Comparison of ENCODE assay signal across 27 cellular contexts in genomic region chr1:160131803-160132565, GRCh38. TPM values are rescaled to one million over a fixed set of nuclear protein-coding genes. Genes with fewer than 3 reads are reported as not detected.
A peak's percentile ranks its signal among the peaks of the same experiment; 100 is the strongest.
DNase-seq lines count a peak whose midpoint lies in the region; ATAC-seq, FAIRE-seq and TF ChIP-seq lines count a peak whose summit lies in the region.
"Had no signal": no experiment of that assay in that cellular context is flagged by ENCODE, and none has a peak within 500 bp of the region (broad histone marks: within the 10 kb centered on the region; RNA-seq: fewer than 3 reads in every experiment).

No MANE protein-coding gene starts in this region.

- TF ChIP-seq RAD21 in HepG2 (CRISPR knock-in tag; IDR thresholded peaks at IDR 0.05), result no peak

- H3K9me3 Mint-ChIP-seq in activated CD4-positive, alpha-beta T cell treated with anti-CD3 and anti-CD28 coated beads, Interleukin-2, amount 10 ng/mL, durations not matched to agents 24 days and 14 days, result no peaks in the 10 kb centered on the region
- H3K9me3 Mint-ChIP-seq: activated B cell treated with CpG ODN at 0.5 μM for 24 hours; activated CD8-positive, alpha-beta T cell treated with anti-CD3 and anti-CD28 coated beads for 36 hours; activated naive CD4-positive, alpha-beta T cell treated with anti-CD3 and anti-CD28 coated beads, Interleukin-2, amount 10 ng/mL, durations not matched to agents 7 days and 5 days; stimulated activated naive CD8-positive, alpha-beta T cell treated with anti-CD3 and anti-CD28 coated beads, Interleukin-15, Interleukin-2, amounts not matched to agents 100 ng/mL and 50 ng/mL, for 24 hours had no signal

- H3K27ac Mint-ChIP-seq in activated CD4-positive, alpha-beta T cell treated with anti-CD3 and anti-CD28 coated beads, Interleukin-2, amount 10 ng/mL, durations not matched to agents 24 days and 14 days, result no peak overlapping the region
- H3K27ac Mint-ChIP-seq: activated B cell treated with CpG ODN at 0.5 μM for 24 hours; activated CD8-positive, alpha-beta T cell treated with anti-CD3 and anti-CD28 coated beads for 36 hours; activated naive CD4-positive, alpha-beta T cell treated with anti-CD3 and anti-CD28 coated beads, Interleukin-2, amount 10 ng/mL, durations not matched to agents 7 days and 5 days; stimulated activated naive CD8-positive, alpha-beta T cell treated with anti-CD3 and anti-CD28 coated beads, Interleukin-15, Interleukin-2, amounts not matched to agents 100 ng/mL and 50 ng/mL, for 24 hours had no signal

- no peaks in the 10 kb centered on the region for H3K9me3 ChIP-seq in esophagus squamous epithelium
- no peaks in the 10 kb centered on the region for H3K9me3 ChIP-seq in HepG2 (ENCODE audit: low read length)
- H3K9me3 ChIP-seq in stomach, result no peaks in the 10 kb centered on the region
- H3K9me3 ChIP-seq: mucosa of descending colon, SJSA1 had no signal

- no peaks in the 10 kb centered on the region for H4K20me1 ChIP-seq in HepG2 (ENCODE audit: insufficient read depth, low read length)

- POLR2A ChIA-PET in HepG2 (lab: Yijun Ruan, JAX), result no interaction called here

- no peak for TF ChIP-seq CTCF in esophagus squamous epithelium (IDR thresholded peaks at IDR 0.05)
- no peak for TF ChIP-seq CTCF in HepG2 (CRISPR knock-in tag; IDR thresholded peaks at IDR 0.05)
- no peak for TF ChIP-seq CTCF in stomach (IDR thresholded peaks at IDR 0.05)

- H3K4me3 ChIP-seq in esophagus squamous epithelium, result no peak overlapping the region
- H3K4me3 ChIP-seq in HepG2 (replicated peaks in 1 of 3; ENCODE audit: insufficient read depth in 1 of 3, low read depth in 2 of 3, low read length in 3 of 3), result no peak overlapping the region
- no peak overlapping the region for H3K4me3 ChIP-seq in stomach
- H3K4me3 ChIP-seq: mucosa of descending colon, SJSA1 had no signal

- TF ChIP-seq EP300 in HepG2 (IDR thresholded peaks at IDR 0.05; ENCODE audit: low read depth in 2 of 2, low read length in 2 of 2), result no peak
- no peak for TF ChIP-seq EP300 in HepG2 (CRISPR knock-in tag; IDR thresholded peaks at IDR 0.05; ENCODE audit: borderline replicate concordance)
- TF ChIP-seq EP300 in stomach (IDR thresholded peaks at IDR 0.05), result peak; percentile 96

- 65 to 82% methylated on average over 8 of the region's 8 CpGs for WGBS in esophagus squamous epithelium, 2 donors
- WGBS in HepG2 (ENCODE audit: low lambda C conversion rate), result 10% methylated on average over 8 of the region's 8 CpGs
- 41 to 60% (median 44%) methylated on average over 8 of the region's 8 CpGs for WGBS in stomach, 5 donors

- H3K9ac ChIP-seq in HepG2 (ENCODE audit: insufficient read depth, low read depth, low read length), result no peak overlapping the region

- CTCF ChIA-PET in HepG2 (lab: Yijun Ruan, JAX; ENCODE audit: low intra/inter-chr PET ratio, low total read pairs), result no interaction called here

- H3K4me3 Mint-ChIP-seq in activated CD4-positive, alpha-beta T cell treated with anti-CD3 and anti-CD28 coated beads, Interleukin-2, amount 10 ng/mL, durations not matched to agents 24 days and 14 days, result no peak overlapping the region
- H3K4me3 Mint-ChIP-seq: activated B cell treated with CpG ODN at 0.5 μM for 24 hours; activated CD8-positive, alpha-beta T cell treated with anti-CD3 and anti-CD28 coated beads for 36 hours; activated naive CD4-positive, alpha-beta T cell treated with anti-CD3 and anti-CD28 coated beads, Interleukin-2, amount 10 ng/mL, durations not matched to agents 7 days and 5 days; stimulated activated naive CD8-positive, alpha-beta T cell treated with anti-CD3 and anti-CD28 coated beads, Interleukin-15, Interleukin-2, amounts not matched to agents 100 ng/mL and 50 ng/mL, for 24 hours had no signal

- TF ChIP-seq POLR2A in esophagus squamous epithelium (IDR thresholded peaks at IDR 0.05) (no peak), HepG2 (IDR thresholded peaks at IDR 0.05; ENCODE audit: insufficient read depth in 1 of 2, low read depth in 2 of 2, low read length in 2 of 2) (no peak), stomach (IDR thresholded peaks at IDR 0.05) (no peak)

- ATAC-seq in HepG2, result peak; percentile 59
- ATAC-seq in GM18520 (IDR thresholded peaks at IDR 0.05; ENCODE audit: unreplicated experiment), result no peak
- ATAC-seq: activated CD8-positive, alpha-beta T cell treated with anti-CD3 and anti-CD28 coated beads for 36 hours; foreskin keratinocyte; mucosa of descending colon; PC-3 had no signal

- no peaks in the 10 kb centered on the region for H3K36me3 Mint-ChIP-seq in activated CD4-positive, alpha-beta T cell treated with anti-CD3 and anti-CD28 coated beads, Interleukin-2, amount 10 ng/mL, durations not matched to agents 24 days and 14 days (ENCODE audit: low read depth)
- H3K36me3 Mint-ChIP-seq: activated naive CD4-positive, alpha-beta T cell treated with anti-CD3 and anti-CD28 coated beads, Interleukin-2, amount 10 ng/mL, durations not matched to agents 7 days and 5 days had no signal

- FAIRE-seq in HepG2 (lab: Jason Lieb, UNC), result peak; percentile 55
- FAIRE-seq: endothelial cell of umbilical vein, G401.6, H1 had no signal

- peaks cover 19% of the 10 kb centered on the region for H3K27me3 Mint-ChIP-seq in activated CD4-positive, alpha-beta T cell treated with anti-CD3 and anti-CD28 coated beads, Interleukin-2, amount 10 ng/mL, durations not matched to agents 24 days and 14 days

- peak; percentile 92 for DNase-seq in G401 (ENCODE audit: low spot score)
- no peak for DNase-seq in esophagus squamous epithelium (lab: John Stamatoyannopoulos, UW)
- peak; percentile 32 for DNase-seq in HepG2 (ENCODE audit: low spot score)
- DNase-seq in stomach, result peak; percentile 79
- DNase-seq in activated CD4-positive, alpha-beta T cell treated with anti-CD3 and anti-CD28 coated beads, Interleukin-2, amount 10 ng/mL, durations not matched to agents 24 days and 14 days, result no peak
- no peak for DNase-seq in NCI-H2029 (lab: John Stamatoyannopoulos, UW)
- DNase-seq in stimulated activated CD4-positive, alpha-beta T cell treated with anti-CD3 and anti-CD28 coated beads, Interleukin-2, amount 100 ng/mL, for 24 hours, result no peak
- DNase-seq: ACHN; activated B cell treated with CpG ODN at 0.5 μM for 24 hours; activated CD8-positive, alpha-beta T cell treated with anti-CD3 and anti-CD28 coated beads for 36 hours; activated naive CD4-positive, alpha-beta T cell treated with anti-CD3 and anti-CD28 coated beads, Interleukin-2, amount 10 ng/mL, durations not matched to agents 7 days and 5 days; activated T-cell treated with anti-CD3 and anti-CD28 coated beads, Interleukin-2, amount 50 U/mL, for 48 hours; cortex of kidney; foreskin keratinocyte; mucosa of descending colon; NCI-H1417 treated with DMSO at 0.1 percent for 48 hours; NCI-H2171; PC-3; T-helper 2 cell had no signal

- no TSS peak for BruUV-seq in HepG2 (replicated peaks; lab: Mats Ljungman, UMichigan)

- intact Hi-C loops in esophagus squamous epithelium (cut with DNase I) (no loop called here), HepG2 (cut with micrococcal nuclease; ENCODE audit: unreplicated experiment) (no loop called here), stomach (cut with DNase I; ENCODE audit: low total_unique reads) (no loop called here)
- intact Hi-C loops in activated CD4-positive, alpha-beta T cell treated with anti-CD3 and anti-CD28 coated beads, Interleukin-2, amount 10 ng/mL, durations not matched to agents 24 days and 14 days (cut with micrococcal nuclease), result no loop called here

- H3K27ac ChIP-seq in esophagus squamous epithelium, result peak overlapping the region; percentile 46 to 80 (median 74)
- H3K27ac ChIP-seq in HepG2 (ENCODE audit: extremely low read length, insufficient read depth, low read length), result peak overlapping the region; percentile 21
- H3K27ac ChIP-seq in stomach, result peak overlapping the region in 4 of 5 donors; percentile 26 to 64 (median 29)
- H3K27ac ChIP-seq: foreskin keratinocyte, SJSA1 had no signal

- in situ Hi-C loops in G401 (cut with HindIII; ENCODE audit: low sequenced_read_pairs) (no loop called here), HepG2 (cut with HindIII; ENCODE audit: extremely low pct_ligation_motif_present, low pct_unique_long_range_greater_than_20kb) (no loop called here)

- no peaks in the 10 kb centered on the region for H3K79me2 ChIP-seq in HepG2 (ENCODE audit: insufficient read depth, low read length)

- H3K27me3 ChIP-seq in esophagus squamous epithelium, result no peaks in the 10 kb centered on the region
- H3K27me3 ChIP-seq in HepG2 (ENCODE audit: control insufficient read depth in 1 of 2, insufficient read depth in 2 of 2, low read length in 2 of 2), result no peaks in the 10 kb centered on the region
- H3K27me3 ChIP-seq in stomach, result no peaks in the 10 kb centered on the region
- H3K27me3 ChIP-seq: SJSA1 had no signal

- peaks cover 0 to 15% (median 4%) of the 10 kb centered on the region in 3 donors for H3K4me1 ChIP-seq in esophagus squamous epithelium
- H3K4me1 ChIP-seq in HepG2 (ENCODE audit: insufficient read depth, low read length), result peaks cover 50% of the 10 kb centered on the region
- H3K4me1 ChIP-seq in stomach, result peaks cover 0 to 25% (median 9%) of the 10 kb centered on the region in 4 donors
- H3K4me1 ChIP-seq: foreskin keratinocyte had no signal

- peaks cover 0 to 6% (median 0%) of the 10 kb centered on the region in 3 donors for H3K36me3 ChIP-seq in esophagus squamous epithelium
- H3K36me3 ChIP-seq in HepG2 (replicated peaks in 1 of 2; ENCODE audit: control insufficient read depth in 1 of 2, insufficient read depth in 2 of 2, low read length in 2 of 2), result no peaks in the 10 kb centered on the region
- peaks cover 0 to 49% (median 17%) of the 10 kb centered on the region in 4 donors for H3K36me3 ChIP-seq in stomach
- H3K36me3 ChIP-seq: SJSA1 had no signal

- H3K4me2 ChIP-seq in HepG2 (ENCODE audit: low read depth, low read length), result no peak overlapping the region

- H3K4me1 Mint-ChIP-seq in activated CD4-positive, alpha-beta T cell treated with anti-CD3 and anti-CD28 coated beads, Interleukin-2, amount 10 ng/mL, durations not matched to agents 24 days and 14 days, result no peaks in the 10 kb centered on the region
- H3K4me1 Mint-ChIP-seq: activated B cell treated with CpG ODN at 0.5 μM for 24 hours; activated naive CD4-positive, alpha-beta T cell treated with anti-CD3 and anti-CD28 coated beads, Interleukin-2, amount 10 ng/mL, durations not matched to agents 7 days and 5 days had no signal

- H2AFZ ChIP-seq in HepG2 (ENCODE audit: low read length), result no peak overlapping the region

RNA-seq across cellular contexts. Expression of gene ATP1A2, which starts 16.4 kb away (rescaled TPM):
- not detected in 2 replicates for total RNA-seq in G401 (2014; rRNA removed; shearing (Covaris generic))
- 10 to 100 TPM in 1 of 4 donors, 1 to 10 TPM in 3; 2.2 to 32.6 (median 5.3) TPM for total RNA-seq in esophagus squamous epithelium
- not detected in 2 replicates for total RNA-seq in HepG2 (2016; rRNA removed; fragmentation: Illumina TruSeq; extraction: Trizol)
- total RNA-seq in HepG2 (2016; cell fraction: cytosol; rRNA removed; fragmentation: Illumina TruSeq; extraction: Trizol; ENCODE audit: low read depth), result not detected in 2 replicates
- total RNA-seq in HepG2 (2016; cell fraction: insoluble cytoplasmic fraction; rRNA removed; fragmentation: Illumina TruSeq; extraction: Trizol), result 0.02 TPM in 1 of 2 replicates, not detected in the other
- total RNA-seq in HepG2 (2016; cell fraction: membrane; rRNA removed; fragmentation: Illumina TruSeq; extraction: Trizol), result 0.03 TPM in 1 of 2 replicates, not detected in the other
- total RNA-seq in HepG2 (2016; cell fraction: nucleus; rRNA removed; fragmentation: Illumina TruSeq; extraction: Trizol), result not detected in 2 replicates
- polyA plus RNA-seq in HepG2 (2011; rRNA removed), result 0.16 TPM in 2 replicates
- polyA plus RNA-seq in HepG2 (2011; cell fraction: cytosol; rRNA removed), result 0.04 and 0.16 TPM in 2 replicates
- polyA plus RNA-seq in HepG2 (2011; cell fraction: nucleus; rRNA removed), result 0.50 and 1.3 TPM in 2 replicates
- polyA plus RNA-seq in HepG2 (2012), result 0.16 and 0.95 TPM in 2 replicates
- polyA plus RNA-seq in HepG2 (2016; cell fraction: cytosol; fragmentation: Illumina TruSeq; extraction: Trizol; ENCODE audit: low read depth), result not detected in 2 replicates
- polyA plus RNA-seq in HepG2 (2016; cell fraction: insoluble cytoplasmic fraction; fragmentation: Illumina TruSeq; extraction: Trizol; ENCODE audit: low read depth), result not detected in 2 replicates
- not detected in 2 replicates for polyA plus RNA-seq in HepG2 (2016; cell fraction: membrane; fragmentation: Illumina TruSeq; extraction: Trizol; ENCODE audit: low read depth)
- polyA plus RNA-seq in HepG2 (2016; cell fraction: nucleus; fragmentation: Illumina TruSeq; extraction: Trizol; ENCODE audit: insufficient read depth, low read depth), result not detected in 2 replicates
- 0.07 and 0.44 TPM in 2 replicates for polyA minus RNA-seq in HepG2 (2011; rRNA and poly(A)+ RNA removed; ENCODE audit: low replicate concordance)
- polyA minus RNA-seq in HepG2 (2011; cell fraction: cytosol; rRNA and poly(A)+ RNA removed), result 0.18 and 0.79 TPM in 2 replicates
- 0.26 and 0.37 TPM in 2 replicates for polyA minus RNA-seq in HepG2 (2011; cell fraction: nucleus; rRNA and poly(A)+ RNA removed)
- total RNA-seq in stomach, result 100 to 1,000 TPM in 1 of 5 donors, 10 to 100 TPM in 3, 1 to 10 TPM in 1; 7.0 to 104 (median 11.7) TPM
- 10 to 100 TPM in 1 of 3 donors, under 1 TPM in 2; 0.31 to 17.3 (median 0.56) TPM for polyA plus RNA-seq in stomach
- total RNA-seq in activated CD4-positive, alpha-beta T cell treated with anti-CD3 and anti-CD28 coated beads, Interleukin-2, amount 10 ng/mL, durations not matched to agents 24 days and 14 days, result not detected in 2 replicates
- total RNA-seq: activated B cell treated with CpG ODN at 0.5 μM for 24 hours; activated CD8-positive, alpha-beta T cell treated with anti-CD3 and anti-CD28 coated beads for 36 hours; endothelial cell of umbilical vein; foreskin keratinocyte; HT1080; PC-3 had no signal
- polyA plus RNA-seq: endothelial cell of umbilical vein, foreskin keratinocyte had no signal

RNA-seq across cellular contexts. Expression of gene ATP1A4, which starts 19.4 kb away (rescaled TPM):
- total RNA-seq in G401 (2014; rRNA removed; shearing (Covaris generic)), result not detected in 2 replicates
- total RNA-seq in esophagus squamous epithelium (1 to 10 TPM in 1 of 4 donors, under 1 TPM in 1, not detected in 2; 0.19 to 1.8 TPM), HepG2 (2016; rRNA removed; fragmentation: Illumina TruSeq; extraction: Trizol) (not detected in 2 replicates), stomach (under 1 TPM in 1 of 5 donors, not detected in 4; 0.37 TPM)
- total RNA-seq in HepG2 (2016; cell fraction: cytosol; rRNA removed; fragmentation: Illumina TruSeq; extraction: Trizol; ENCODE audit: low read depth), result not detected in 2 replicates
- not detected in 2 replicates for total RNA-seq in HepG2 (2016; cell fraction: insoluble cytoplasmic fraction; rRNA removed; fragmentation: Illumina TruSeq; extraction: Trizol)
- total RNA-seq in HepG2 (2016; cell fraction: membrane; rRNA removed; fragmentation: Illumina TruSeq; extraction: Trizol), result not detected in 2 replicates
- not detected in 2 replicates for total RNA-seq in HepG2 (2016; cell fraction: nucleus; rRNA removed; fragmentation: Illumina TruSeq; extraction: Trizol)
- polyA plus RNA-seq in HepG2 (2011; rRNA removed) (not detected in 2 replicates), stomach (under 1 TPM in 1 of 3 donors, not detected in 2; 0.05 TPM)
- not detected in 2 replicates for polyA plus RNA-seq in HepG2 (2011; cell fraction: cytosol; rRNA removed)
- not detected in 2 replicates for polyA plus RNA-seq in HepG2 (2011; cell fraction: nucleus; rRNA removed)
- polyA plus RNA-seq in HepG2 (2012), result not detected in 2 replicates
- not detected in 2 replicates for polyA plus RNA-seq in HepG2 (2016; cell fraction: cytosol; fragmentation: Illumina TruSeq; extraction: Trizol; ENCODE audit: low read depth)
- polyA plus RNA-seq in HepG2 (2016; cell fraction: insoluble cytoplasmic fraction; fragmentation: Illumina TruSeq; extraction: Trizol; ENCODE audit: low read depth), result not detected in 2 replicates
- not detected in 2 replicates for polyA plus RNA-seq in HepG2 (2016; cell fraction: membrane; fragmentation: Illumina TruSeq; extraction: Trizol; ENCODE audit: low read depth)
- not detected in 2 replicates for polyA plus RNA-seq in HepG2 (2016; cell fraction: nucleus; fragmentation: Illumina TruSeq; extraction: Trizol; ENCODE audit: insufficient read depth, low read depth)
- not detected in 2 replicates for polyA minus RNA-seq in HepG2 (2011; rRNA and poly(A)+ RNA removed; ENCODE audit: low replicate concordance)
- not detected in 2 replicates for polyA minus RNA-seq in HepG2 (2011; cell fraction: cytosol; rRNA and poly(A)+ RNA removed)
- not detected in 2 replicates for polyA minus RNA-seq in HepG2 (2011; cell fraction: nucleus; rRNA and poly(A)+ RNA removed)
- total RNA-seq in activated CD4-positive, alpha-beta T cell treated with anti-CD3 and anti-CD28 coated beads, Interleukin-2, amount 10 ng/mL, durations not matched to agents 24 days and 14 days, result not detected in 2 replicates
- total RNA-seq: activated B cell treated with CpG ODN at 0.5 μM for 24 hours; activated CD8-positive, alpha-beta T cell treated with anti-CD3 and anti-CD28 coated beads for 36 hours; endothelial cell of umbilical vein; foreskin keratinocyte; HT1080; renal cortical epithelial cell; SJSA1 had no signal
- polyA plus RNA-seq: endothelial cell of umbilical vein, foreskin keratinocyte had no signal

RNA-seq across cellular contexts. Expression of gene IGSF8, which starts 33.6 kb away (rescaled TPM):
- 11.7 and 15.4 TPM in 2 replicates for total RNA-seq in G401 (2014; rRNA removed; shearing (Covaris generic))
- total RNA-seq in esophagus squamous epithelium (10 to 100 TPM; 17.0 to 19.6 (median 17.2) TPM), HepG2 (2016; rRNA removed; fragmentation: Illumina TruSeq; extraction: Trizol) (8.0 and 24.0 TPM in 2 replicates), stomach (10 to 100 TPM in 3 of 5 donors, 1 to 10 TPM in 2; 4.7 to 65.2 (median 11.6) TPM)
- 1.8 and 1.9 TPM in 2 replicates for total RNA-seq in HepG2 (2016; cell fraction: cytosol; rRNA removed; fragmentation: Illumina TruSeq; extraction: Trizol; ENCODE audit: low read depth)
- 7.7 and 25.9 TPM in 2 replicates for total RNA-seq in HepG2 (2016; cell fraction: insoluble cytoplasmic fraction; rRNA removed; fragmentation: Illumina TruSeq; extraction: Trizol)
- 3.4 and 4.0 TPM in 2 replicates for total RNA-seq in HepG2 (2016; cell fraction: membrane; rRNA removed; fragmentation: Illumina TruSeq; extraction: Trizol)
- 24.1 and 29.5 TPM in 2 replicates for total RNA-seq in HepG2 (2016; cell fraction: nucleus; rRNA removed; fragmentation: Illumina TruSeq; extraction: Trizol)
- polyA plus RNA-seq in HepG2 (2011; rRNA removed) (41.0 and 52.1 TPM in 2 replicates), stomach (10 to 100 TPM in 2 of 3 donors, 1 to 10 TPM in 1; 5.8 to 21.7 (median 18.0) TPM)
- polyA plus RNA-seq in HepG2 (2011; cell fraction: cytosol; rRNA removed), result 36.7 and 58.5 TPM in 2 replicates
- polyA plus RNA-seq in HepG2 (2011; cell fraction: nucleus; rRNA removed), result 81.8 and 93.4 TPM in 2 replicates
- 24.4 and 32.1 TPM in 2 replicates for polyA plus RNA-seq in HepG2 (2012)
- polyA plus RNA-seq in HepG2 (2016; cell fraction: cytosol; fragmentation: Illumina TruSeq; extraction: Trizol; ENCODE audit: low read depth), result 1.6 and 1.8 TPM in 2 replicates
- 7.6 and 8.9 TPM in 2 replicates for polyA plus RNA-seq in HepG2 (2016; cell fraction: insoluble cytoplasmic fraction; fragmentation: Illumina TruSeq; extraction: Trizol; ENCODE audit: low read depth)
- 2.6 and 3.2 TPM in 2 replicates for polyA plus RNA-seq in HepG2 (2016; cell fraction: membrane; fragmentation: Illumina TruSeq; extraction: Trizol; ENCODE audit: low read depth)
- 46.1 TPM in 2 replicates for polyA plus RNA-seq in HepG2 (2016; cell fraction: nucleus; fragmentation: Illumina TruSeq; extraction: Trizol; ENCODE audit: insufficient read depth, low read depth)
- 27.5 and 60.2 TPM in 2 replicates for polyA minus RNA-seq in HepG2 (2011; rRNA and poly(A)+ RNA removed; ENCODE audit: low replicate concordance)
- polyA minus RNA-seq in HepG2 (2011; cell fraction: cytosol; rRNA and poly(A)+ RNA removed), result 25.5 and 26.7 TPM in 2 replicates
- polyA minus RNA-seq in HepG2 (2011; cell fraction: nucleus; rRNA and poly(A)+ RNA removed), result 11.6 and 14.0 TPM in 2 replicates
- total RNA-seq in activated CD4-positive, alpha-beta T cell treated with anti-CD3 and anti-CD28 coated beads, Interleukin-2, amount 10 ng/mL, durations not matched to agents 24 days and 14 days, result 25.3 and 26.7 TPM in 2 replicates

RNA-seq across cellular contexts. Expression of gene KCNJ9, which starts 50.6 kb away (rescaled TPM):
- not detected in 2 replicates for total RNA-seq in G401 (2014; rRNA removed; shearing (Covaris generic))
- total RNA-seq in esophagus squamous epithelium (not detected), HepG2 (2016; rRNA removed; fragmentation: Illumina TruSeq; extraction: Trizol) (not detected in 2 replicates), stomach (under 1 TPM in 1 of 5 donors, not detected in 4; 0.87 TPM)
- not detected in 2 replicates for total RNA-seq in HepG2 (2016; cell fraction: cytosol; rRNA removed; fragmentation: Illumina TruSeq; extraction: Trizol; ENCODE audit: low read depth)
- total RNA-seq in HepG2 (2016; cell fraction: insoluble cytoplasmic fraction; rRNA removed; fragmentation: Illumina TruSeq; extraction: Trizol), result not detected in 2 replicates
- total RNA-seq in HepG2 (2016; cell fraction: membrane; rRNA removed; fragmentation: Illumina TruSeq; extraction: Trizol), result not detected in 2 replicates
- total RNA-seq in HepG2 (2016; cell fraction: nucleus; rRNA removed; fragmentation: Illumina TruSeq; extraction: Trizol), result not detected in 2 replicates
- polyA plus RNA-seq in HepG2 (2011; rRNA removed) (not detected in 2 replicates), stomach (under 1 TPM in 2 of 3 donors, not detected in 1; 0.03 to 0.06 TPM)
- 0.01 TPM in 1 of 2 replicates, not detected in the other for polyA plus RNA-seq in HepG2 (2011; cell fraction: cytosol; rRNA removed)
- polyA plus RNA-seq in HepG2 (2011; cell fraction: nucleus; rRNA removed), result 0.03 and 0.06 TPM in 2 replicates
- not detected in 2 replicates for polyA plus RNA-seq in HepG2 (2012)
- not detected in 2 replicates for polyA plus RNA-seq in HepG2 (2016; cell fraction: cytosol; fragmentation: Illumina TruSeq; extraction: Trizol; ENCODE audit: low read depth)
- not detected in 2 replicates for polyA plus RNA-seq in HepG2 (2016; cell fraction: insoluble cytoplasmic fraction; fragmentation: Illumina TruSeq; extraction: Trizol; ENCODE audit: low read depth)
- not detected in 2 replicates for polyA plus RNA-seq in HepG2 (2016; cell fraction: membrane; fragmentation: Illumina TruSeq; extraction: Trizol; ENCODE audit: low read depth)
- not detected in 2 replicates for polyA plus RNA-seq in HepG2 (2016; cell fraction: nucleus; fragmentation: Illumina TruSeq; extraction: Trizol; ENCODE audit: insufficient read depth, low read depth)
- polyA minus RNA-seq in HepG2 (2011; rRNA and poly(A)+ RNA removed; ENCODE audit: low replicate concordance), result not detected in 2 replicates
- not detected in 2 replicates for polyA minus RNA-seq in HepG2 (2011; cell fraction: cytosol; rRNA and poly(A)+ RNA removed)
- not detected in 2 replicates for polyA minus RNA-seq in HepG2 (2011; cell fraction: nucleus; rRNA and poly(A)+ RNA removed)
- not detected in 2 replicates for total RNA-seq in activated CD4-positive, alpha-beta T cell treated with anti-CD3 and anti-CD28 coated beads, Interleukin-2, amount 10 ng/mL, durations not matched to agents 24 days and 14 days
- total RNA-seq: activated B cell treated with CpG ODN at 0.5 μM for 24 hours; activated CD8-positive, alpha-beta T cell treated with anti-CD3 and anti-CD28 coated beads for 36 hours; endothelial cell of umbilical vein; foreskin keratinocyte; HT1080; PC-3; renal cortical epithelial cell; SJSA1 had no signal
- polyA plus RNA-seq: endothelial cell of umbilical vein, foreskin keratinocyte had no signal

RNA-seq across cellular contexts. Expression of gene CASQ1, which starts 58.4 kb away (rescaled TPM):
- 0.71 TPM in 1 of 2 replicates, not detected in the other for total RNA-seq in G401 (2014; rRNA removed; shearing (Covaris generic))
- total RNA-seq in esophagus squamous epithelium (under 1 TPM in 1 of 4 donors, not detected in 3; 0.95 TPM), HepG2 (2016; rRNA removed; fragmentation: Illumina TruSeq; extraction: Trizol) (0.20 TPM in 2 replicates), stomach (under 1 TPM in 1 of 5 donors, not detected in 4; 0.55 TPM)
- total RNA-seq in HepG2 (2016; cell fraction: cytosol; rRNA removed; fragmentation: Illumina TruSeq; extraction: Trizol; ENCODE audit: low read depth), result not detected in 2 replicates
- 0.06 TPM in 1 of 2 replicates, not detected in the other for total RNA-seq in HepG2 (2016; cell fraction: insoluble cytoplasmic fraction; rRNA removed; fragmentation: Illumina TruSeq; extraction: Trizol)
- total RNA-seq in HepG2 (2016; cell fraction: membrane; rRNA removed; fragmentation: Illumina TruSeq; extraction: Trizol), result 0.19 TPM in 1 of 2 replicates, not detected in the other
- total RNA-seq in HepG2 (2016; cell fraction: nucleus; rRNA removed; fragmentation: Illumina TruSeq; extraction: Trizol), result not detected in 2 replicates
- polyA plus RNA-seq in HepG2 (2011; rRNA removed) (0.09 TPM in 2 replicates), stomach (under 1 TPM in 2 of 3 donors, not detected in 1; 0.48 to 0.61 TPM)
- 0.05 TPM in 1 of 2 replicates, not detected in the other for polyA plus RNA-seq in HepG2 (2011; cell fraction: cytosol; rRNA removed)
- polyA plus RNA-seq in HepG2 (2011; cell fraction: nucleus; rRNA removed), result not detected in 2 replicates
- 0.12 TPM in 1 of 2 replicates, not detected in the other for polyA plus RNA-seq in HepG2 (2012)
- 0.09 and 0.17 TPM in 2 replicates for polyA plus RNA-seq in HepG2 (2016; cell fraction: cytosol; fragmentation: Illumina TruSeq; extraction: Trizol; ENCODE audit: low read depth)
- 0.30 and 0.41 TPM in 2 replicates for polyA plus RNA-seq in HepG2 (2016; cell fraction: insoluble cytoplasmic fraction; fragmentation: Illumina TruSeq; extraction: Trizol; ENCODE audit: low read depth)
- 0.21 and 0.30 TPM in 2 replicates for polyA plus RNA-seq in HepG2 (2016; cell fraction: membrane; fragmentation: Illumina TruSeq; extraction: Trizol; ENCODE audit: low read depth)
- polyA plus RNA-seq in HepG2 (2016; cell fraction: nucleus; fragmentation: Illumina TruSeq; extraction: Trizol; ENCODE audit: insufficient read depth, low read depth), result not detected in 2 replicates
- polyA minus RNA-seq in HepG2 (2011; rRNA and poly(A)+ RNA removed; ENCODE audit: low replicate concordance), result not detected in 2 replicates
- not detected in 2 replicates for polyA minus RNA-seq in HepG2 (2011; cell fraction: cytosol; rRNA and poly(A)+ RNA removed)
- not detected in 2 replicates for polyA minus RNA-seq in HepG2 (2011; cell fraction: nucleus; rRNA and poly(A)+ RNA removed)
- not detected in 2 replicates for total RNA-seq in activated CD4-positive, alpha-beta T cell treated with anti-CD3 and anti-CD28 coated beads, Interleukin-2, amount 10 ng/mL, durations not matched to agents 24 days and 14 days
- total RNA-seq: activated B cell treated with CpG ODN at 0.5 μM for 24 hours; activated CD8-positive, alpha-beta T cell treated with anti-CD3 and anti-CD28 coated beads for 36 hours; endothelial cell of umbilical vein; foreskin keratinocyte; HT1080; PC-3; renal cortical epithelial cell; SJSA1 had no signal
- polyA plus RNA-seq: endothelial cell of umbilical vein, foreskin keratinocyte had no signal

Comparison
In these comparisons a context has a peak if more than half of its experiments do, and no peak if none do; other contexts are left out.
1. DNase-seq: peak in G401 (single experiment), HepG2 (single experiment) and stomach (single experiment); none in esophagus squamous epithelium (single experiment), activated CD4-positive, alpha-beta T cell treated with anti-CD3 and anti-CD28 coated beads, Interleukin-2, amount 10 ng/mL, durations not matched to agents 24 days and 14 days (single experiment), NCI-H2029 (single experiment) and stimulated activated CD4-positive, alpha-beta T cell treated with anti-CD3 and anti-CD28 coated beads, Interleukin-2, amount 100 ng/mL, for 24 hours (0 of 2).
2. H3K27ac ChIP-seq: peak in every context shown above with its lines; median percentile 74 in esophagus squamous epithelium; 29 in stomach; 21 in HepG2.